In genomic region chr5:81016116-81016515, GRCh38 we compare ENCODE assay signal across 1 cellular context.
TF ChIP-seq lines count a peak whose summit lies in the region.

No MANE protein-coding gene starts in this region.

TF ChIP-seq in WTC11, 78 proteins besides CTCF, POLR2A, EP300 and RAD21 (continued from another document):
- no peak for TF ChIP-seq ZNF281 (CRISPR knock-in tag; IDR thresholded peaks at IDR 0.05)
- no peak for TF ChIP-seq STAT6 (CRISPR knock-in tag; conservative IDR thresholded peaks at IDR 0.05; ENCODE audit: low read depth)
- no peak for TF ChIP-seq GTF2I (CRISPR knock-in tag; conservative IDR thresholded peaks at IDR 0.05)
- no peak for TF ChIP-seq ATF2 (CRISPR knock-in tag; IDR thresholded peaks at IDR 0.05; ENCODE audit: borderline replicate concordance, low read depth)
- no peak for TF ChIP-seq NR3C1 (CRISPR knock-in tag; conservative IDR thresholded peaks at IDR 0.05; ENCODE audit: low read depth)
- no peak for TF ChIP-seq TEAD1 (CRISPR knock-in tag; IDR thresholded peaks at IDR 0.05)
- no peak for TF ChIP-seq ZNF263 (CRISPR knock-in tag; IDR thresholded peaks at IDR 0.05; ENCODE audit: low read depth)
- TF ChIP-seq SMAD4 (CRISPR knock-in tag; IDR thresholded peaks at IDR 0.05): no peak
- no peak for TF ChIP-seq HMGA2 (CRISPR knock-in tag; IDR thresholded peaks at IDR 0.05)
- TF ChIP-seq, protein P1, sequence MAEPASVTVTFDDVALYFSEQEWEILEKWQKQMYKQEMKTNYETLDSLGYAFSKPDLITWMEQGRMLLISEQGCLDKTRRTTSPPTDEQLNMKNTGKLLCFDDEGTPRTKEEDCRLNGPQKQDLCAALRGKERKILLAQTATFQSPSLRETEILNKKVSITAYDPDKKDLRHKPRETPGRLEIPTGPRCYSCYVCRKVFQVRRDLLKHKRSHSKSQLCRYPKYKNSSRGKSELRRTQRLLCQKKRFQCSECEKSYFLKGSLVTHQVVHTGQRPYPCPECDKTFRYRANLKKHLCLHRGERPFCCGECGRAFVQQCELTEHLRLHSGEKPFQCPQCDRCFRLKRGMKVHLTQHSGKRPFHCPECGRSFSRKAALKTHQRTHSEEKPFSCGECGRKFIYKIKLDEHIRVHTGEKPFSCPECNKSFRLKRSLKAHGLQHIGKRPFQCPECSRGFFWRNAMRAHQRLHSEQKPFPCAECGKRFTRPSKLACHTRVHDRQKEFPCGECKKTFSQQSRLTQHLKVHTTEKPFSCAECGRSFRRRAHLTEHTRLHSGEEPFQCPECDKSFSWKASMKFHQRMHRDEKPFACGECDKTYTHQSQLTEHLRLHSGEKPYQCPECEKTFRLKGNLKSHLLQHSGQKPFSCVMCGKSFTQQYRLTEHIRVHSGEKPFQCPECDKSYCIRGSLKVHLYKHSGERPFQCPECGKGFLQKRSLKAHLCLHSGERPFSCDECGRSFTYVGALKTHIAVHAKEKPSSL (CRISPR knock-in tag; conservative IDR thresholded peaks at IDR 0.05): no peak
TF ChIP-seq in WTC11: peak in this region for 0.
